11 cellular contexts compared by ENCODE assay signal in the genomic region with DNA sequence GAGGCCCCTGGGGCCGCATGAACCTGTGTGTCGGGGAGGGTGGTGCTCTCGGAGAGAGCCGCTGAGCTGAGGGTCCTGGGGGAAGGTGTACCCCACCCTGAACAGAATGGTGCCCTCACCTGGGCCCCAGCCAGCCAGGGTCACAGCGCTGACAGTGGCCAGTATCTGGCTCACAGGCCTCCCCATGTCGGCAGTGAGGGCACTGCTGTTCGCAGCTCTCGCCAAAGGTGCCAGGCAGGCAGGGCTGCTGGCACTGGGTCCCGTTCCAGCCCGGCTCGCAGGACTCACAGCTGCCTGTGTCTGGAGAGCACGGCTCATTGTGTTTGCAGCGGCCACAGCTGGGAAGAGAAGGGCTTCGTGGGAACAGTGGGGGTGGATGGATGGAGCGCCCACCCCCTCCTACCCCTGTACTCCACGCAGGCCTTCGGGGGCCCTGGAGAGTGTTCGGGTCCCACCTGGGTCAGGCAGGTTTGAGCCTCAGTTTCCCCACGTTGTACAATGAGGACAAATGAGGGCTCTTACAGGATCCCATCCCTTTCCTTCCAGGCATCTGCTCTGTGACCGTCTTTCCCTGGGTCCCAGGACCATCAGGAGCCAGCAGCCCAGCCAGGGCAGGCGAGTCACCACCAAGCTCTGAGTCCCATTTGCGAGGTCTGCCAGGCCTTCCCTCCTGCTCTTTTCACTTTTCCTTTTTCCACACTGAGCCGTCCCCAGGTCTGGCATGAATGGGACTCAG. TPM values are rescaled to one million over a fixed set of nuclear protein-coding genes. Genes with fewer than 3 reads are reported as not detected.
DNase-seq lines count a peak whose midpoint lies in the region; ATAC-seq and TF ChIP-seq lines count a peak whose summit lies in the region.
"Had no signal": no experiment of that assay in that cellular context is flagged by ENCODE, and none has a peak within 500 bp of the region (broad histone marks: within the 10 kb centered on the region; RNA-seq: fewer than 3 reads in every experiment).

No MANE protein-coding gene starts in this region.

- 68 to 77% methylated on average over 23 of the region's 23 CpGs for WGBS in heart right ventricle, 2 donors
- 45 to 48% methylated on average over 13 to 14 of the region's 23 CpGs for WGBS in thyroid gland, 2 donors

- H3K4me1 ChIP-seq in heart right ventricle (peaks cover 9 to 42% (median 19%) of the 10 kb centered on the region in 9 donors), thyroid gland (peaks cover 31 to 46% of the 10 kb centered on the region in 2 donors)

- peak overlapping the region in 3 of 10 donors; percentile 4 to 44 (median 41) for H3K27ac ChIP-seq in heart right ventricle
- H3K27ac ChIP-seq in thyroid gland, result peak overlapping the region; percentile 65 to 85 (median 68)
- H3K27ac ChIP-seq: esophagus squamous epithelium had no signal

- no peaks in the 10 kb centered on the region for H3K27me3 ChIP-seq in heart right ventricle
- no peaks in the 10 kb centered on the region for H3K27me3 ChIP-seq in thyroid gland
- H3K27me3 ChIP-seq: esophagus squamous epithelium had no signal

- peak; percentile 65 for DNase-seq in Right ventricle myocardium inferior (ENCODE audit: missing footprints)
- DNase-seq in cardiac septum (ENCODE audit: low spot score), result no peak
- DNase-seq in heart right ventricle, result no peak
- DNase-seq in thyroid gland, result peak; percentile 86 to 89
- no peak for DNase-seq in NCI-H1694 (lab: John Stamatoyannopoulos, UW)
- DNase-seq: activated CD8-positive, alpha-beta memory T cell treated with anti-CD3 and anti-CD28 coated beads, Interleukin-2, amount 50 U/mL, for 48 hours; activated naive CD8-positive, alpha-beta T cell treated with anti-CD3 and anti-CD28 coated beads, Interleukin-2, amount 50 U/mL, for 24 hours; esophagus squamous epithelium; Kasumi-1; NCI-H1930 had no signal

- TF ChIP-seq POLR2A in thyroid gland (IDR thresholded peaks at IDR 0.05), result no peak

- ATAC-seq in Right ventricle myocardium inferior, result peak; percentile 35
- peak in 6 of 8 donors; percentile 6 to 48 (median 17) for ATAC-seq in heart right ventricle
- no peak for ATAC-seq in HG02798 (IDR thresholded peaks at IDR 0.05; ENCODE audit: poor library complexity, unreplicated experiment)
- ATAC-seq: activated naive CD8-positive, alpha-beta T cell treated with anti-CD3 and anti-CD28 coated beads, Interleukin-2, amount 50 U/mL, for 24 hours had no signal

- no peaks in the 10 kb centered on the region for H3K9me3 ChIP-seq in heart right ventricle
- no peaks in the 10 kb centered on the region for H3K9me3 ChIP-seq in thyroid gland
- H3K9me3 ChIP-seq: esophagus squamous epithelium had no signal

- intact Hi-C loops in Right ventricle myocardium inferior (cut with DNase I), result no loop called here
- intact Hi-C loops in cardiac septum (cut with DNase I), result loop anchor here (10.0 kb wide), 1 partner anchor 376 kb away; no protein-coding TSS in a partner anchor
- intact Hi-C loops in heart right ventricle (cut with DNase I), result loop anchor here in 3 of 10 donors (5.0 to 10.0 kb wide), 3 partner anchors 68 to 386 kb away; no protein-coding TSS in a partner anchor
- intact Hi-C loops in thyroid gland (cut with DNase I), result no loop called here

- H3K4me3 ChIP-seq in heart right ventricle (no peak overlapping the region), thyroid gland (replicated peaks in 1 of 3) (no peak overlapping the region)
- H3K4me3 ChIP-seq: esophagus squamous epithelium had no signal

- H3K36me3 ChIP-seq in heart right ventricle (peaks cover 0 to 60% (median 11%) of the 10 kb centered on the region in 9 donors), thyroid gland (peaks cover 0 to 5% of the 10 kb centered on the region in 2 donors)

- no peak for TF ChIP-seq CTCF in heart right ventricle (IDR thresholded peaks at IDR 0.05)
- TF ChIP-seq CTCF in thyroid gland (IDR thresholded peaks at IDR 0.05), result no peak

RNA-seq across cellular contexts. Expression of gene SCARF1, which starts 5.0 kb away (rescaled TPM):
- total RNA-seq in Right ventricle myocardium inferior, result 12.4 TPM
- total RNA-seq in cardiac septum, result 10.9 TPM
- total RNA-seq in heart right ventricle, result 10 to 100 TPM in 7 of 10 donors, 1 to 10 TPM in 3; 7.6 to 18.8 (median 13.2) TPM
- polyA plus RNA-seq in heart right ventricle, result 10 to 100 TPM; 10.2 to 22.6 TPM
- 10 to 100 TPM; 31.6 to 52.0 (median 35.5) TPM for total RNA-seq in thyroid gland

RNA-seq across cellular contexts. Expression of gene RILP, which starts 9.2 kb away (rescaled TPM):
- 73.0 TPM for total RNA-seq in Right ventricle myocardium inferior
- total RNA-seq in cardiac septum, result 49.8 TPM
- total RNA-seq in heart right ventricle, result 10 to 100 TPM; 54.0 to 87.8 (median 63.2) TPM
- 100 to 1,000 TPM in 1 of 2 donors, 10 to 100 TPM in 1; 47.5 to 152 TPM for polyA plus RNA-seq in heart right ventricle
- 100 to 1,000 TPM in 3 of 4 donors, 10 to 100 TPM in 1; 67.5 to 140 (median 124) TPM for total RNA-seq in thyroid gland

RNA-seq across cellular contexts. Expression of gene SLC43A2, which starts 11.9 kb away (rescaled TPM):
- total RNA-seq in Right ventricle myocardium inferior (5.5 TPM), cardiac septum (4.8 TPM), heart right ventricle (10 to 100 TPM in 1 of 10 donors, 1 to 10 TPM in 9; 4.1 to 16.4 (median 7.0) TPM), thyroid gland (10 to 100 TPM; 17.5 to 28.2 (median 23.9) TPM)
- polyA plus RNA-seq in heart right ventricle, result 1 to 10 TPM; 1.6 to 3.9 TPM

RNA-seq across cellular contexts. Expression of gene PRPF8, which starts 44.2 kb away (rescaled TPM):
- total RNA-seq in Right ventricle myocardium inferior (120 TPM), cardiac septum (162 TPM), heart right ventricle (100 to 1,000 TPM; 137 to 205 (median 179) TPM), thyroid gland (100 to 1,000 TPM; 181 to 256 (median 242) TPM)
- polyA plus RNA-seq in heart right ventricle, result 100 to 1,000 TPM in 1 of 2 donors, 10 to 100 TPM in 1; 79.1 to 107 TPM

Comparison
In these comparisons a context has a peak if more than half of its experiments do, and no peak if none do; other contexts are left out.
1. DNase-seq: peak in Right ventricle myocardium inferior (single experiment) and thyroid gland (2 of 2); none in cardiac septum (single experiment), heart right ventricle (0 of 2) and NCI-H1694 (single experiment).